ENCODE assay signal across 11 cellular contexts in genomic region chr4:111960241-111960667, GRCh38.
A peak's percentile ranks its signal among the peaks of the same experiment; 100 is the strongest.
DNase-seq lines count a peak whose midpoint lies in the region; ATAC-seq, FAIRE-seq and TF ChIP-seq lines count a peak whose summit lies in the region.
"Had no signal": no experiment of that assay in that cellular context is flagged by ENCODE, and none has a peak within 500 bp of the region (broad histone marks: within the 10 kb centered on the region; RNA-seq: fewer than 3 reads in every experiment).

No MANE protein-coding gene starts in this region.

- no peak overlapping the region for H3K4me3 ChIP-seq in ACC112 (ENCODE audit: low read depth, low read length)

- peak; percentile 28 for DNase-seq in GM19239 (ENCODE audit: insufficient read length, low spot score)
- peak; percentile 90 for DNase-seq in RPMI7951 (ENCODE audit: low read depth)
- no peak for DNase-seq in NCI-H345 treated with DMSO at 0.1 percent for 48 hours (lab: John Stamatoyannopoulos, UW; ENCODE audit: unreplicated experiment)
- DNase-seq in COR-L47 (lab: John Stamatoyannopoulos, UW): no peak
- no peak for DNase-seq in erythroblast (lab: John Stamatoyannopoulos, UW)
- no peak for DNase-seq in midbrain (lab: John Stamatoyannopoulos, UW)
- DNase-seq: CD4-positive, CD25-positive, alpha-beta regulatory T cell; NCI-H1930; stimulated activated CD4-positive, alpha-beta T cell treated with anti-CD3 and anti-CD28 coated beads, Interleukin-12 subunit alpha, Interleukin-12 subunit beta, amount 100 ng/mL, for 4 hours had no signal

- H3K27ac ChIP-seq in ACC112 (ENCODE audit: low read depth, low read length): peak overlapping the region; percentile 13; the same call in 1 of the 2 replicates

- no peak for TF ChIP-seq POLR2A in erythroblast (IDR thresholded peaks at IDR 0.05; ENCODE audit: low read length)

- peak; percentile 98 for FAIRE-seq in GM19239 (lab: Jason Lieb, UNC)

- H3K27me3 ChIP-seq in ACC112 (ENCODE audit: insufficient read depth, low read length): no peaks in the 10 kb centered on the region

- H3K36me3 ChIP-seq in ACC112 (ENCODE audit: insufficient read depth, low read length): no peaks in the 10 kb centered on the region

- H2AFZ ChIP-seq in ACC112 (ENCODE audit: low read length, unreplicated experiment): no peak overlapping the region

- peak; percentile 91 for ATAC-seq in HG02973 (IDR thresholded peaks at IDR 0.05; ENCODE audit: unreplicated experiment)

- peaks cover 19% of the 10 kb centered on the region for H3K4me1 ChIP-seq in ACC112 (ENCODE audit: control insufficient read depth, insufficient read depth, low read length, unreplicated experiment)

- no peaks in the 10 kb centered on the region for H3K79me2 ChIP-seq in ACC112 (ENCODE audit: control insufficient read depth, insufficient read depth, low read length, unreplicated experiment)

Comparison
In these comparisons a context has a peak if more than half of its experiments do, and no peak if none do; other contexts are left out.
1. DNase-seq: peak in GM19239 (single experiment) and RPMI7951 (single experiment); none in NCI-H345 treated with DMSO at 0.1 percent for 48 hours (single experiment), COR-L47 (single experiment), erythroblast (0 of 2) and midbrain (single experiment).